12 cellular contexts compared by ENCODE assay signal in the genomic region with DNA sequence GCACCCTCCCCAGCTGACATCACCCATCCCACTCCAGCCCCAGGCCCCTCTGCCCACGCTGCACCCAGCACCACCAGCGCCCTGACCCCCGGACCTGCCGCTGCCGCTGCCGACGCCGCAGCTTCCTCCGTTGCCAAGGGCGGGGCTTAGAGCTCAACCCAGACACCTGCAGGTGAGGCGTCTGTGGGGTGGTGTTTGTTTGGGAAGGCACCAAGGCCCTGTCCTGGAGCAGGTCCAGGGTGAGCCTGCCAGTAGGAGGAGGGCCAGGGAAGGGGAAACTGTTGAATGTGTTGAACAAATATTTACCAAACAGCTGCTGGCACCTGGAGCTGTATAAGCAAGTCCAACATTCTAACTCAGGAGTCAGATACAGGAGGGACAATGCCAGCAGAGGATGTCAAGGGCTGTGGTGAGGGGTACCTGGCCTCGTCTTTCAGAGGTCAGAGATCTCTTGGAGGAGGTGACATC. TPM values are rescaled to one million over a fixed set of nuclear protein-coding genes. Genes with fewer than 3 reads are reported as not detected.
DNase-seq lines count a peak whose midpoint lies in the region; ATAC-seq and TF ChIP-seq lines count a peak whose summit lies in the region.
"Had no signal": no experiment of that assay in that cellular context is flagged by ENCODE, and none has a peak within 500 bp of the region (broad histone marks: within the 10 kb centered on the region; RNA-seq: fewer than 3 reads in every experiment).

No MANE protein-coding gene starts in this region.

- H3K27ac Mint-ChIP-seq in central memory CD8-positive, alpha-beta T cell (ENCODE audit: low read depth): no peak overlapping the region
- peak overlapping the region in 1 of 2 donors; percentile 100 for H3K27ac Mint-ChIP-seq in effector memory CD8-positive, alpha-beta T cell
- no peak overlapping the region for H3K27ac Mint-ChIP-seq in activated CD8-positive, alpha-beta memory T cell treated with anti-CD3 and anti-CD28 coated beads, Interleukin-2, amount 10 ng/mL, durations not matched to agents 7 days and 5 days

- peaks cover 62 to 71% of the 10 kb centered on the region in 2 experiments for H3K4me1 ChIP-seq in neutrophil (ENCODE audit: control insufficient read depth in 1 of 2, insufficient read depth in 1 of 2, low read depth in 1 of 2, low read length in 1 of 2)

- peak overlapping the region; percentile 96 for H3K27ac ChIP-seq in neutrophil

- peaks cover 24% of the 10 kb centered on the region for H3K27me3 ChIP-seq in neutrophil

- H3K27me3 Mint-ChIP-seq in central memory CD8-positive, alpha-beta T cell: no peaks in the 10 kb centered on the region
- no peaks in the 10 kb centered on the region for H3K27me3 Mint-ChIP-seq in effector memory CD8-positive, alpha-beta T cell
- H3K27me3 Mint-ChIP-seq in activated CD8-positive, alpha-beta memory T cell treated with anti-CD3 and anti-CD28 coated beads, Interleukin-2, amount 10 ng/mL, durations not matched to agents 7 days and 5 days: no peaks in the 10 kb centered on the region

- peak; percentile 98 for DNase-seq in DMS53 treated with DMSO at 0.1 percent for 48 hours (lab: John Stamatoyannopoulos, UW; ENCODE audit: unreplicated experiment)
- DNase-seq in NCI-H2107 (lab: John Stamatoyannopoulos, UW): peak; percentile 43
- DNase-seq in central memory CD8-positive, alpha-beta T cell (ENCODE audit: low spot score in 2 of 2): no peak
- no peak for DNase-seq in effector memory CD8-positive, alpha-beta T cell
- no peak for DNase-seq in NOMO-1 treated with dmso at 0.1 percent for 144 hours (lab: John Stamatoyannopoulos, UW; ENCODE audit: unreplicated experiment)
- DNase-seq in activated CD8-positive, alpha-beta memory T cell treated with anti-CD3 and anti-CD28 coated beads, Interleukin-2, amount 10 ng/mL, durations not matched to agents 7 days and 5 days: no peak
- DNase-seq: foreskin melanocyte, NCI-H187, occipital lobe, T-helper 9 cell had no signal

- no peak for ATAC-seq in central memory CD8-positive, alpha-beta T cell (replicated peaks; ENCODE audit: extremely low read depth, poor library complexity, severe bottlenecking)
- ATAC-seq in HG02571 (IDR thresholded peaks at IDR 0.05; ENCODE audit: unreplicated experiment): no peak
- no peak for ATAC-seq in effector memory CD8-positive, alpha-beta T cell (replicated peaks)
- ATAC-seq in activated CD8-positive, alpha-beta memory T cell treated with anti-CD3 and anti-CD28 coated beads, Interleukin-2, amount 10 ng/mL, durations not matched to agents 7 days and 5 days: no peak

- peaks cover 27% of the 10 kb centered on the region for H3K36me3 Mint-ChIP-seq in central memory CD8-positive, alpha-beta T cell (ENCODE audit: insufficient read depth)
- peaks cover 20% of the 10 kb centered on the region for H3K36me3 Mint-ChIP-seq in effector memory CD8-positive, alpha-beta T cell (ENCODE audit: insufficient read depth)
- peaks cover 3% of the 10 kb centered on the region for H3K36me3 Mint-ChIP-seq in activated CD8-positive, alpha-beta memory T cell treated with anti-CD3 and anti-CD28 coated beads, Interleukin-2, amount 10 ng/mL, durations not matched to agents 7 days and 5 days

- H3K9me3 ChIP-seq in neutrophil: no peaks in the 10 kb centered on the region

- no peak overlapping the region for H3K4me3 ChIP-seq in neutrophil (ENCODE audit: low read depth in 1 of 2, low read length in 1 of 2)

- no peaks in the 10 kb centered on the region for H3K9me3 Mint-ChIP-seq in central memory CD8-positive, alpha-beta T cell
- no peaks in the 10 kb centered on the region for H3K9me3 Mint-ChIP-seq in effector memory CD8-positive, alpha-beta T cell
- H3K9me3 Mint-ChIP-seq in activated CD8-positive, alpha-beta memory T cell treated with anti-CD3 and anti-CD28 coated beads, Interleukin-2, amount 10 ng/mL, durations not matched to agents 7 days and 5 days (ENCODE audit: low read depth): no peaks in the 10 kb centered on the region

- peak overlapping the region; percentile 20 for H3K4me3 Mint-ChIP-seq in central memory CD8-positive, alpha-beta T cell
- H3K4me3 Mint-ChIP-seq in effector memory CD8-positive, alpha-beta T cell: no peak overlapping the region
- no peak overlapping the region for H3K4me3 Mint-ChIP-seq in activated CD8-positive, alpha-beta memory T cell treated with anti-CD3 and anti-CD28 coated beads, Interleukin-2, amount 10 ng/mL, durations not matched to agents 7 days and 5 days

- no peak for TF ChIP-seq CTCF in neutrophil (IDR thresholded peaks at IDR 0.05)

- CTCF ChIA-PET in activated CD8-positive, alpha-beta memory T cell treated with anti-CD3 and anti-CD28 coated beads, Interleukin-2, amount 10 ng/mL, durations not matched to agents 7 days and 5 days (lab: Charles Lee): interaction anchor here (1.3 kb wide), 1 partner anchor 11 kb away, joined by 6 read pairs; a partner anchor contains a TSS

- H3K4me1 Mint-ChIP-seq in central memory CD8-positive, alpha-beta T cell: peaks cover 24% of the 10 kb centered on the region
- H3K4me1 Mint-ChIP-seq in effector memory CD8-positive, alpha-beta T cell (ENCODE audit: low read depth in 2 of 2): peaks cover 30 to 31% of the 10 kb centered on the region in 2 donors
- peaks cover 38% of the 10 kb centered on the region for H3K4me1 Mint-ChIP-seq in activated CD8-positive, alpha-beta memory T cell treated with anti-CD3 and anti-CD28 coated beads, Interleukin-2, amount 10 ng/mL, durations not matched to agents 7 days and 5 days

- H3K36me3 ChIP-seq in neutrophil: no peaks in the 10 kb centered on the region

RNA-seq across cellular contexts. Expression of a gene that starts 3.1 kb away (rescaled TPM):
- total RNA-seq in activated CD8-positive, alpha-beta memory T cell treated with anti-CD3 and anti-CD28 coated beads, Interleukin-2, amount 10 ng/mL, durations not matched to agents 7 days and 5 days: 10 to 100 TPM; 53.4 to 54.8 TPM

RNA-seq across cellular contexts. Expression of a gene that starts 3.4 kb away (rescaled TPM):
- 10 to 100 TPM; 23.4 to 23.9 TPM for total RNA-seq in activated CD8-positive, alpha-beta memory T cell treated with anti-CD3 and anti-CD28 coated beads, Interleukin-2, amount 10 ng/mL, durations not matched to agents 7 days and 5 days

RNA-seq across cellular contexts. Expression of a gene that starts 7.2 kb away (rescaled TPM):
- total RNA-seq in activated CD8-positive, alpha-beta memory T cell treated with anti-CD3 and anti-CD28 coated beads, Interleukin-2, amount 10 ng/mL, durations not matched to agents 7 days and 5 days: 10 to 100 TPM; 29.7 to 37.0 TPM

RNA-seq across cellular contexts. Expression of a gene that starts 9.2 kb away (rescaled TPM):
- total RNA-seq in activated CD8-positive, alpha-beta memory T cell treated with anti-CD3 and anti-CD28 coated beads, Interleukin-2, amount 10 ng/mL, durations not matched to agents 7 days and 5 days: 100 to 1,000 TPM; 142 to 177 TPM

RNA-seq across cellular contexts. Expression of a gene that starts 11.4 kb away (rescaled TPM):
- 10 to 100 TPM; 83.8 to 84.1 TPM for total RNA-seq in activated CD8-positive, alpha-beta memory T cell treated with anti-CD3 and anti-CD28 coated beads, Interleukin-2, amount 10 ng/mL, durations not matched to agents 7 days and 5 days

Comparison
In these comparisons a context has a peak if more than half of its experiments do, and no peak if none do; other contexts are left out.
1. DNase-seq: peak in DMS53 treated with DMSO at 0.1 percent for 48 hours (single experiment) and NCI-H2107 (single experiment); none in central memory CD8-positive, alpha-beta T cell (0 of 2), effector memory CD8-positive, alpha-beta T cell (0 of 3), NOMO-1 treated with dmso at 0.1 percent for 144 hours (single experiment) and activated CD8-positive, alpha-beta memory T cell treated with anti-CD3 and anti-CD28 coated beads, Interleukin-2, amount 10 ng/mL, durations not matched to agents 7 days and 5 days (single experiment).